ENCODE assay signal across 24 cellular contexts in the genomic region with DNA sequence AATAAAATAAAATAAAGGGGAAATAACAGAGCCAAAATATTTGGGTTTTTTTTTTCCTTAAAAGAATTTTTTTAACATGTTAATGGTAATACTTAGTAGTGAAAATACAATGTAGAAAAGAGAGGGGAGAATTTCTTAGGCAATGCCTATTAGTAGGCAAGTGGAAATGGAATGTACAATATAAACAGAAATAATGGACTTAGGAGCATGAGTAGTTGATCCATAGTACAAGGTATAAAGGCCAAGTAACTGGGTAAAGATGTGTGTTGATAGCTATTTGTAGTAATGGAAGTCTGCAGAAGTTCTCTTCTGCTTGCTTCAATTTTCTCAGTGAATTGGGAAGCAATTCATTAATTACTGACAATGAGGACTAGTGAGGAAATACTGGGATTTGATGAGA. TPM values are rescaled to one million over a fixed set of nuclear protein-coding genes. Genes with fewer than 3 reads are reported as not detected.
A peak's percentile ranks its signal among the peaks of the same experiment; 100 is the strongest.
DNase-seq lines count a peak whose midpoint lies in the region; ATAC-seq, FAIRE-seq and TF ChIP-seq lines count a peak whose summit lies in the region.
"Had no signal": no experiment of that assay in that cellular context is flagged by ENCODE, and none has a peak within 500 bp of the region (broad histone marks: within the 10 kb centered on the region; RNA-seq: fewer than 3 reads in every experiment).

No MANE protein-coding gene starts in this region.

- no peak overlapping the region for H3K4me2 ChIP-seq in HepG2 (ENCODE audit: low read depth, low read length)
- H3K4me2 ChIP-seq: A549 had no signal

- in situ Hi-C loops in HepG2 (cut with HindIII; ENCODE audit: extremely low pct_ligation_motif_present, low pct_unique_long_range_greater_than_20kb): no loop called here

- TF ChIP-seq CTCF in choroid plexus epithelial cell (conservative IDR thresholded peaks at IDR 0.05; ENCODE audit: low read depth, low read length) (no peak), HepG2 (CRISPR knock-in tag; IDR thresholded peaks at IDR 0.05) (no peak)

- H3K27ac Mint-ChIP-seq in memory B cell: peak overlapping the region; percentile 8

- H3K27ac ChIP-seq in HepG2 (ENCODE audit: extremely low read length, insufficient read depth, low read length) (no peak overlapping the region), SJCRH30 (no peak overlapping the region)
- H3K27ac ChIP-seq: A549, GM23248 had no signal

- H3K4me1 ChIP-seq in HepG2 (ENCODE audit: insufficient read depth, low read length) (peaks cover 6% of the 10 kb centered on the region; the same call in 1 of the 2 replicates), SJCRH30 (no peaks in the 10 kb centered on the region)
- H3K4me1 ChIP-seq: A549 had no signal

- no peaks in the 10 kb centered on the region for H4K20me1 ChIP-seq in HepG2 (ENCODE audit: insufficient read depth, low read length)

- H3K27me3 Mint-ChIP-seq in memory B cell: no peaks in the 10 kb centered on the region
- H3K27me3 Mint-ChIP-seq: CD4-positive, alpha-beta memory T cell had no signal

- H3K4me3 Mint-ChIP-seq in memory B cell: no peak overlapping the region
- H3K4me3 Mint-ChIP-seq: CD4-positive, alpha-beta memory T cell had no signal

- no peak for TF ChIP-seq EP300 in HepG2 (IDR thresholded peaks at IDR 0.05; ENCODE audit: low read depth in 2 of 2, low read length in 2 of 2)
- TF ChIP-seq EP300 in HepG2 (CRISPR knock-in tag; IDR thresholded peaks at IDR 0.05; ENCODE audit: borderline replicate concordance): no peak

- no peaks in the 10 kb centered on the region for H3K79me2 ChIP-seq in HepG2 (ENCODE audit: insufficient read depth, low read length)

- no peak overlapping the region for H3K9ac ChIP-seq in HepG2 (ENCODE audit: insufficient read depth, low read depth, low read length)
- H3K9ac ChIP-seq: GM23248 had no signal

- intact Hi-C loops in HepG2 (cut with micrococcal nuclease; ENCODE audit: unreplicated experiment): no loop called here

- TF ChIP-seq RAD21 in HepG2 (CRISPR knock-in tag; IDR thresholded peaks at IDR 0.05): no peak

- no peaks in the 10 kb centered on the region for H3K9me3 ChIP-seq in HepG2 (ENCODE audit: low read length)
- H3K9me3 ChIP-seq in SJCRH30 (replicated peaks): no peaks in the 10 kb centered on the region
- H3K9me3 ChIP-seq: A549 had no signal

- peaks cover 16% of the 10 kb centered on the region for H3K36me3 Mint-ChIP-seq in memory B cell

- FAIRE-seq in HepG2 (lab: Jason Lieb, UNC): no peak
- FAIRE-seq: A549, GM12891, GM18507, GM19239, H1 had no signal

- ATAC-seq in HepG2 (peak; percentile 33; the same call in 1 of the 3 replicates), memory B cell (ENCODE audit: low read depth) (no peak)
- ATAC-seq: A549 had no signal

- no peak for TF ChIP-seq POLR2A in HepG2 (IDR thresholded peaks at IDR 0.05; ENCODE audit: insufficient read depth in 1 of 2, low read depth in 2 of 2, low read length in 2 of 2)

- H3K27me3 ChIP-seq in HepG2 (ENCODE audit: control insufficient read depth in 1 of 2, insufficient read depth in 2 of 2, low read length in 2 of 2): no peaks in the 10 kb centered on the region
- H3K27me3 ChIP-seq in SJCRH30: no peaks in the 10 kb centered on the region

- CTCF ChIA-PET in HepG2 (lab: Yijun Ruan, JAX; ENCODE audit: low intra/inter-chr PET ratio, low total read pairs): no interaction called here

- peaks cover 2% of the 10 kb centered on the region for H3K9me3 Mint-ChIP-seq in memory B cell
- H3K9me3 Mint-ChIP-seq: CD4-positive, alpha-beta memory T cell had no signal

- POLR2A ChIA-PET in HepG2 (lab: Yijun Ruan, JAX): no interaction called here

- no TSS peak for BruUV-seq in HepG2 (replicated peaks; lab: Mats Ljungman, UMichigan)

- peaks cover 12% of the 10 kb centered on the region for H3K4me1 Mint-ChIP-seq in memory B cell
- H3K4me1 Mint-ChIP-seq: CD4-positive, alpha-beta memory T cell had no signal

- DNase-seq in choroid plexus epithelial cell (ENCODE audit: low read depth) (peak; percentile 3), HepG2 (ENCODE audit: low spot score) (peak; percentile 35), memory B cell (ENCODE audit: low spot score in 2 of 2) (no peak), NCI-H1105 treated with DMSO at 0.1 percent for 48 hours (lab: John Stamatoyannopoulos, UW) (no peak), HuH-7 (ENCODE audit: low spot score) (no peak), SJCRH30 (no peak), T-helper 9 cell (no peak)
- DNase-seq: 8988T; ACHN; C1 segment of cervical spinal cord; Calu3; CD4-positive, alpha-beta memory T cell; COR-L47; DMS53; DMS79 treated with DMSO at 0.1 percent for 48 hours; GF-D8; GM23248; H7; HCEC 1CT had no signal

- H3K36me3 ChIP-seq in HepG2 (replicated peaks in 1 of 2; ENCODE audit: control insufficient read depth in 1 of 2, insufficient read depth in 2 of 2, low read length in 2 of 2) (no peaks in the 10 kb centered on the region), SJCRH30 (no peaks in the 10 kb centered on the region)

- H2AFZ ChIP-seq in HepG2 (ENCODE audit: low read length): no peak overlapping the region
- H2AFZ ChIP-seq: GM23248 had no signal

- H3K4me3 ChIP-seq in choroid plexus epithelial cell (ENCODE audit: low read depth, low read length) (no peak overlapping the region), HepG2 (replicated peaks in 1 of 3; ENCODE audit: insufficient read depth in 1 of 3, low read depth in 2 of 3, low read length in 3 of 3) (no peak overlapping the region), SJCRH30 (no peak overlapping the region)
- H3K4me3 ChIP-seq: A549, GM23248 had no signal

RNA-seq across cellular contexts. Expression of a gene that starts 34.4 kb away (rescaled TPM):
- 5.5 and 6.9 TPM in 2 replicates for total RNA-seq in HepG2 (2016; rRNA removed; fragmentation: Illumina TruSeq; extraction: Trizol)
- total RNA-seq in HepG2 (2016; cell fraction: cytosol; rRNA removed; fragmentation: Illumina TruSeq; extraction: Trizol; ENCODE audit: low read depth): 2.9 and 3.4 TPM in 2 replicates
- 5.6 and 6.8 TPM in 2 replicates for total RNA-seq in HepG2 (2016; cell fraction: insoluble cytoplasmic fraction; rRNA removed; fragmentation: Illumina TruSeq; extraction: Trizol)
- 8.7 and 9.4 TPM in 2 replicates for total RNA-seq in HepG2 (2016; cell fraction: membrane; rRNA removed; fragmentation: Illumina TruSeq; extraction: Trizol)
- total RNA-seq in HepG2 (2016; cell fraction: nucleus; rRNA removed; fragmentation: Illumina TruSeq; extraction: Trizol): 6.2 and 6.8 TPM in 2 replicates
- polyA plus RNA-seq in HepG2 (2011; rRNA removed): 8.8 and 9.6 TPM in 2 replicates
- 9.0 and 9.1 TPM in 2 replicates for polyA plus RNA-seq in HepG2 (2011; cell fraction: cytosol; rRNA removed)
- polyA plus RNA-seq in HepG2 (2011; cell fraction: nucleus; rRNA removed): 10.2 TPM in 2 replicates
- polyA plus RNA-seq in HepG2 (2012): 6.1 and 8.0 TPM in 2 replicates
- polyA plus RNA-seq in HepG2 (2016; cell fraction: cytosol; fragmentation: Illumina TruSeq; extraction: Trizol; ENCODE audit: low read depth): 2.3 and 2.9 TPM in 2 replicates
- 5.0 and 6.3 TPM in 2 replicates for polyA plus RNA-seq in HepG2 (2016; cell fraction: insoluble cytoplasmic fraction; fragmentation: Illumina TruSeq; extraction: Trizol; ENCODE audit: low read depth)
- 6.6 and 6.8 TPM in 2 replicates for polyA plus RNA-seq in HepG2 (2016; cell fraction: membrane; fragmentation: Illumina TruSeq; extraction: Trizol; ENCODE audit: low read depth)
- polyA plus RNA-seq in HepG2 (2016; cell fraction: nucleus; fragmentation: Illumina TruSeq; extraction: Trizol; ENCODE audit: insufficient read depth, low read depth): 8.1 and 8.7 TPM in 2 replicates
- polyA minus RNA-seq in HepG2 (2011; rRNA and poly(A)+ RNA removed; ENCODE audit: low replicate concordance): 4.1 and 11.9 TPM in 2 replicates
- 4.9 and 5.6 TPM in 2 replicates for polyA minus RNA-seq in HepG2 (2011; cell fraction: cytosol; rRNA and poly(A)+ RNA removed)
- 7.0 and 7.3 TPM in 2 replicates for polyA minus RNA-seq in HepG2 (2011; cell fraction: nucleus; rRNA and poly(A)+ RNA removed)
- 4.3 and 6.2 TPM in 2 replicates for total RNA-seq in SJCRH30 (2014; rRNA removed; shearing (Covaris generic))

RNA-seq across cellular contexts. Expression of a gene that starts 43.3 kb away (rescaled TPM):
- total RNA-seq in HepG2 (2016; rRNA removed; fragmentation: Illumina TruSeq; extraction: Trizol): 4.4 and 5.2 TPM in 2 replicates
- 1.7 and 2.0 TPM in 2 replicates for total RNA-seq in HepG2 (2016; cell fraction: cytosol; rRNA removed; fragmentation: Illumina TruSeq; extraction: Trizol; ENCODE audit: low read depth)
- total RNA-seq in HepG2 (2016; cell fraction: insoluble cytoplasmic fraction; rRNA removed; fragmentation: Illumina TruSeq; extraction: Trizol): 3.6 and 5.0 TPM in 2 replicates
- total RNA-seq in HepG2 (2016; cell fraction: membrane; rRNA removed; fragmentation: Illumina TruSeq; extraction: Trizol): 4.4 and 4.6 TPM in 2 replicates
- 3.7 and 7.2 TPM in 2 replicates for total RNA-seq in HepG2 (2016; cell fraction: nucleus; rRNA removed; fragmentation: Illumina TruSeq; extraction: Trizol)
- polyA plus RNA-seq in HepG2 (2011; rRNA removed): 8.3 and 8.4 TPM in 2 replicates
- polyA plus RNA-seq in HepG2 (2011; cell fraction: cytosol; rRNA removed): 7.4 and 7.9 TPM in 2 replicates
- 9.2 and 10.0 TPM in 2 replicates for polyA plus RNA-seq in HepG2 (2011; cell fraction: nucleus; rRNA removed)
- 3.7 and 3.9 TPM in 2 replicates for polyA plus RNA-seq in HepG2 (2012)
- polyA plus RNA-seq in HepG2 (2016; cell fraction: cytosol; fragmentation: Illumina TruSeq; extraction: Trizol; ENCODE audit: low read depth): 1.1 and 2.1 TPM in 2 replicates
- polyA plus RNA-seq in HepG2 (2016; cell fraction: insoluble cytoplasmic fraction; fragmentation: Illumina TruSeq; extraction: Trizol; ENCODE audit: low read depth): 4.7 and 5.7 TPM in 2 replicates
- polyA plus RNA-seq in HepG2 (2016; cell fraction: membrane; fragmentation: Illumina TruSeq; extraction: Trizol; ENCODE audit: low read depth): 3.4 and 4.3 TPM in 2 replicates
- polyA plus RNA-seq in HepG2 (2016; cell fraction: nucleus; fragmentation: Illumina TruSeq; extraction: Trizol; ENCODE audit: insufficient read depth, low read depth): 12.7 and 14.5 TPM in 2 replicates
- 8.9 and 15.8 TPM in 2 replicates for polyA minus RNA-seq in HepG2 (2011; rRNA and poly(A)+ RNA removed; ENCODE audit: low replicate concordance)
- 2.3 and 3.3 TPM in 2 replicates for polyA minus RNA-seq in HepG2 (2011; cell fraction: cytosol; rRNA and poly(A)+ RNA removed)
- polyA minus RNA-seq in HepG2 (2011; cell fraction: nucleus; rRNA and poly(A)+ RNA removed): 5.3 and 5.6 TPM in 2 replicates
- 1.8 and 2.3 TPM in 2 replicates for total RNA-seq in SJCRH30 (2014; rRNA removed; shearing (Covaris generic))

RNA-seq across cellular contexts. Expression of a gene that starts 43.6 kb away (rescaled TPM):
- 10.3 and 13.4 TPM in 2 replicates for total RNA-seq in HepG2 (2016; rRNA removed; fragmentation: Illumina TruSeq; extraction: Trizol)
- 1.7 and 1.8 TPM in 2 replicates for total RNA-seq in HepG2 (2016; cell fraction: cytosol; rRNA removed; fragmentation: Illumina TruSeq; extraction: Trizol; ENCODE audit: low read depth)
- 9.5 and 12.8 TPM in 2 replicates for total RNA-seq in HepG2 (2016; cell fraction: insoluble cytoplasmic fraction; rRNA removed; fragmentation: Illumina TruSeq; extraction: Trizol)
- 6.3 and 6.7 TPM in 2 replicates for total RNA-seq in HepG2 (2016; cell fraction: membrane; rRNA removed; fragmentation: Illumina TruSeq; extraction: Trizol)
- total RNA-seq in HepG2 (2016; cell fraction: nucleus; rRNA removed; fragmentation: Illumina TruSeq; extraction: Trizol): 4.7 and 6.2 TPM in 2 replicates
- polyA plus RNA-seq in HepG2 (2011; rRNA removed): 11.6 and 12.9 TPM in 2 replicates
- polyA plus RNA-seq in HepG2 (2011; cell fraction: cytosol; rRNA removed): 10.0 and 13.8 TPM in 2 replicates
- 6.5 and 7.9 TPM in 2 replicates for polyA plus RNA-seq in HepG2 (2011; cell fraction: nucleus; rRNA removed)
- polyA plus RNA-seq in HepG2 (2012): 5.7 and 8.2 TPM in 2 replicates
- 2.7 and 4.1 TPM in 2 replicates for polyA plus RNA-seq in HepG2 (2016; cell fraction: cytosol; fragmentation: Illumina TruSeq; extraction: Trizol; ENCODE audit: low read depth)
- polyA plus RNA-seq in HepG2 (2016; cell fraction: insoluble cytoplasmic fraction; fragmentation: Illumina TruSeq; extraction: Trizol; ENCODE audit: low read depth): 16.0 and 18.0 TPM in 2 replicates
- 9.0 and 9.8 TPM in 2 replicates for polyA plus RNA-seq in HepG2 (2016; cell fraction: membrane; fragmentation: Illumina TruSeq; extraction: Trizol; ENCODE audit: low read depth)
- polyA plus RNA-seq in HepG2 (2016; cell fraction: nucleus; fragmentation: Illumina TruSeq; extraction: Trizol; ENCODE audit: insufficient read depth, low read depth): 7.7 and 8.8 TPM in 2 replicates
- 44.1 and 56.1 TPM in 2 replicates for polyA minus RNA-seq in HepG2 (2011; rRNA and poly(A)+ RNA removed; ENCODE audit: low replicate concordance)
- 11.0 and 11.6 TPM in 2 replicates for polyA minus RNA-seq in HepG2 (2011; cell fraction: cytosol; rRNA and poly(A)+ RNA removed)
- polyA minus RNA-seq in HepG2 (2011; cell fraction: nucleus; rRNA and poly(A)+ RNA removed): 7.9 and 9.4 TPM in 2 replicates
- total RNA-seq in SJCRH30 (2014; rRNA removed; shearing (Covaris generic)): 9.9 and 10.9 TPM in 2 replicates

Comparison
In these comparisons a context has a peak if more than half of its experiments do, and no peak if none do; other contexts are left out.
1. DNase-seq: peak in choroid plexus epithelial cell (single experiment) and HepG2 (single experiment); none in memory B cell (0 of 2), NCI-H1105 treated with DMSO at 0.1 percent for 48 hours (single experiment), HuH-7 (single experiment), SJCRH30 (0 of 2) and T-helper 9 cell (single experiment).